In the genomic region with DNA sequence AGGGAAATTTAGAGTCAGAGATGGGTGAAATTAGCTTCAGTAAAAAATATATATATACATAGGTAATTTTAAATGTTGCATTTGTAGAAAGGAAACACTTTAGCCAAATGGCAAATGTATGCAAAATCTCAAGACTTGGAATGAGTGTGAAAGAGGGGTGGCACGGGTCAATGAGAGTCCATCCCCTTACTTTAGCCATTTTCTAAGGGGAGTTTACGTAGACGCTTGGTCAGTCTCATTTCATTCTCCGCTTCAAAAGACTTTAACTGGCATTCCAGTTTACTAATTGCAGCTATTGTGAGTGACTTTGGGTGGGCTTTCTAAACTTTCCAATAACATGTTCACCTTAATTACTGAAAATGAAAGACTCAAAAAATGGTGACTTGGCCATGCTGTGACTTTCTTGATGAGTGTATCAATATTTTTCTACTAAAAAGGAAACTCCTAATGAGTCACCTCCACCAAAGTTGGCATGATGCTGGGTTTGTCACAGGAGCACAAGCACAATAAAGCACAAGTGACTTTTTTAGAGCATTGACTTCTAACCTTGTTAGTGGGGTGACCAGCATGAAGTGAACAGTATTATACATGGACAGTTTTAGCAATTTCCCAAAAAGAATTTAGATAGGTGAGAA, we compare ENCODE assay signal across 1 cellular context.
TF ChIP-seq lines count a peak whose summit lies in the region.

No MANE protein-coding gene starts in this region.

TF ChIP-seq in SK-N-SH, 30 proteins besides CTCF, POLR2A, EP300 and RAD21:
- TF ChIP-seq RFX5 (IDR thresholded peaks at IDR 0.05; ENCODE audit: low read length) (no peak), TCF12 (IDR thresholded peaks at IDR 0.05) (no peak), TAF1 (IDR thresholded peaks at IDR 0.05; ENCODE audit: borderline replicate concordance, low read depth, low read length) (no peak)
- TF ChIP-seq, protein P1, sequence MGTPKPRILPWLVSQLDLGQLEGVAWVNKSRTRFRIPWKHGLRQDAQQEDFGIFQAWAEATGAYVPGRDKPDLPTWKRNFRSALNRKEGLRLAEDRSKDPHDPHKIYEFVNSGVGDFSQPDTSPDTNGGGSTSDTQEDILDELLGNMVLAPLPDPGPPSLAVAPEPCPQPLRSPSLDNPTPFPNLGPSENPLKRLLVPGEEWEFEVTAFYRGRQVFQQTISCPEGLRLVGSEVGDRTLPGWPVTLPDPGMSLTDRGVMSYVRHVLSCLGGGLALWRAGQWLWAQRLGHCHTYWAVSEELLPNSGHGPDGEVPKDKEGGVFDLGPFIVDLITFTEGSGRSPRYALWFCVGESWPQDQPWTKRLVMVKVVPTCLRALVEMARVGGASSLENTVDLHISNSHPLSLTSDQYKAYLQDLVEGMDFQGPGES (IDR thresholded peaks at IDR 0.05; ENCODE audit: low read depth, low read length), result no peak
